In the genomic region with DNA sequence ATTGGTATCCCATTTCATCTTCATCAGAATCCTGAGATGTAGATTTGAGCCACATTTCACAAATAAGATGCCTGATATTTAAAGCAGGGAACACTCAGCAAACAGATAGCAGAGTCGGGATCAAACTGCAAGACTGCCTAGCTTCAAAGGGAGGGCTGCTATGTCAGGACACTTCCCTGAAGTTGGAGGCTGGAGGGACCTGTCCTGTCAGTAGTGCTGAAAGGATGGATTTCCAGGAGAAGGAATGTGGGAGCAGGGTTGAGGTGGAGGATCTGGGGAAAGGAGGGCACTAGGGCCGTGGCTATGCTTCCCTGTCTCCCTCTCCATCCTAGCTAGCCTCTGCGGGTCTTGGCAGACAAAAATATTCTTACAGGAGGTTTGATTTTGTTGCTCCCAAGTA, we compare ENCODE assay signal across 13 cellular contexts. TPM values are rescaled to one million over a fixed set of nuclear protein-coding genes. Genes with fewer than 3 reads are reported as not detected.
A peak's percentile ranks its signal among the peaks of the same experiment; 100 is the strongest.
DNase-seq lines count a peak whose midpoint lies in the region; ATAC-seq and TF ChIP-seq lines count a peak whose summit lies in the region.
"Had no signal": no experiment of that assay in that cellular context is flagged by ENCODE, and none has a peak within 500 bp of the region (broad histone marks: within the 10 kb centered on the region; RNA-seq: fewer than 3 reads in every experiment).

No MANE protein-coding gene starts in this region.

- CTCF ChIA-PET in activated naive CD4-positive, alpha-beta T cell treated with anti-CD3 and anti-CD28 coated beads, Interleukin-2, amount 10 ng/mL, durations not matched to agents 7 days and 5 days (lab: Charles Lee): interaction anchor here (1.0 to 1.8 kb wide), 2 partner anchors 8 to 54 kb away, joined by 6 read pairs; no protein-coding TSS in a partner anchor

- peaks cover 87% of the 10 kb centered on the region for H3K4me1 Mint-ChIP-seq in activated naive CD4-positive, alpha-beta T cell treated with anti-CD3 and anti-CD28 coated beads, Interleukin-2, amount 10 ng/mL, durations not matched to agents 7 days and 5 days
- peaks cover 35 to 64% (median 54%) of the 10 kb centered on the region in 4 donors for H3K4me1 Mint-ChIP-seq in naive thymus-derived CD8-positive, alpha-beta T cell

- ATAC-seq in naive thymus-derived CD8-positive, alpha-beta T cell: no peak
- no peak for ATAC-seq in upper lobe of right lung
- ATAC-seq in activated CD4-positive, CD25-positive, alpha-beta regulatory T cell treated with anti-CD3 and anti-CD28 coated beads, Interleukin-2, amount 50 U/mL, for 24 hours: no peak

- H3K4me3 Mint-ChIP-seq in activated naive CD4-positive, alpha-beta T cell treated with anti-CD3 and anti-CD28 coated beads, Interleukin-2, amount 10 ng/mL, durations not matched to agents 7 days and 5 days: no peak overlapping the region
- H3K4me3 Mint-ChIP-seq in naive thymus-derived CD8-positive, alpha-beta T cell: no peak overlapping the region

- no peaks in the 10 kb centered on the region for H3K27me3 Mint-ChIP-seq in activated naive CD4-positive, alpha-beta T cell treated with anti-CD3 and anti-CD28 coated beads, Interleukin-2, amount 10 ng/mL, durations not matched to agents 7 days and 5 days
- H3K27me3 Mint-ChIP-seq in naive thymus-derived CD8-positive, alpha-beta T cell: no peaks in the 10 kb centered on the region

- peaks cover 63% of the 10 kb centered on the region for H3K36me3 Mint-ChIP-seq in activated naive CD4-positive, alpha-beta T cell treated with anti-CD3 and anti-CD28 coated beads, Interleukin-2, amount 10 ng/mL, durations not matched to agents 7 days and 5 days
- peaks cover 0 to 6% (median 0%) of the 10 kb centered on the region in 3 donors for H3K36me3 Mint-ChIP-seq in naive thymus-derived CD8-positive, alpha-beta T cell

- peaks cover 97% of the 10 kb centered on the region for H3K4me1 ChIP-seq in upper lobe of right lung

- intact Hi-C loops in dorsolateral prefrontal cortex (cut with DNase I): loop anchor here (2.0 kb wide), 2 partner anchors 43 to 53 kb away; a partner anchor contains a TSS
- intact Hi-C loops in upper lobe of right lung (cut with DNase I): no loop called here

- POLR2A ChIA-PET in naive thymus-derived CD8-positive, alpha-beta T cell (lab: Charles Lee): interaction anchor here (0.7 to 0.9 kb wide), 2 partner anchors 50 to 53 kb away, joined by 3 to 5 read pairs; a partner anchor contains a TSS

- H3K9me3 ChIP-seq in upper lobe of right lung: no peaks in the 10 kb centered on the region
- H3K9me3 ChIP-seq: BE2C had no signal

- H3K27ac ChIP-seq in dorsolateral prefrontal cortex (peak overlapping the region; percentile 95 to 100 (median 99)), upper lobe of right lung (peak overlapping the region; percentile 85)
- H3K27ac ChIP-seq: GM23248, HL-60 had no signal

- H3K36me3 ChIP-seq in upper lobe of right lung: peaks cover 15% of the 10 kb centered on the region
- H3K36me3 ChIP-seq: BE2C had no signal

- no peak for DNase-seq in activated naive CD4-positive, alpha-beta T cell treated with anti-CD3 and anti-CD28 coated beads, Interleukin-2, amount 10 ng/mL, durations not matched to agents 7 days and 5 days
- no peak for DNase-seq in activated naive CD4-positive, alpha-beta T cell (lab: John Stamatoyannopoulos, UW)
- no peak for DNase-seq in dorsolateral prefrontal cortex
- DNase-seq in naive thymus-derived CD8-positive, alpha-beta T cell: no peak
- DNase-seq in upper lobe of right lung: no peak
- DNase-seq in SK-N-DZ (ENCODE audit: low spot score): no peak
- DNase-seq in activated CD4-positive, CD25-positive, alpha-beta regulatory T cell (lab: John Stamatoyannopoulos, UW): no peak
- DNase-seq: BE2C, GM23248, NCI-H1694 treated with DMSO at 0.1 percent for 48 hours had no signal

- no peaks in the 10 kb centered on the region for H3K9me3 Mint-ChIP-seq in activated naive CD4-positive, alpha-beta T cell treated with anti-CD3 and anti-CD28 coated beads, Interleukin-2, amount 10 ng/mL, durations not matched to agents 7 days and 5 days
- H3K9me3 Mint-ChIP-seq in naive thymus-derived CD8-positive, alpha-beta T cell: no peaks in the 10 kb centered on the region

- peak overlapping the region; percentile 56 for H3K27ac Mint-ChIP-seq in activated naive CD4-positive, alpha-beta T cell treated with anti-CD3 and anti-CD28 coated beads, Interleukin-2, amount 10 ng/mL, durations not matched to agents 7 days and 5 days
- H3K27ac Mint-ChIP-seq in naive thymus-derived CD8-positive, alpha-beta T cell: peak overlapping the region; percentile 30 to 89 (median 73)

- H3K27me3 ChIP-seq in dorsolateral prefrontal cortex (no peaks in the 10 kb centered on the region), upper lobe of right lung (no peaks in the 10 kb centered on the region)
- H3K27me3 ChIP-seq: BE2C had no signal

- H3K4me3 ChIP-seq in dorsolateral prefrontal cortex (peak overlapping the region in 37 of 59 donors; percentile 1 to 48 (median 23)), upper lobe of right lung (no peak overlapping the region)
- H3K4me3 ChIP-seq: GM23248 had no signal

- TF ChIP-seq CTCF in dorsolateral prefrontal cortex (IDR thresholded peaks at IDR 0.05 in 54 of 56, conservative IDR thresholded peaks at IDR 0.05 in 2 of 56; ENCODE audit: low read depth in 1 of 56, partially characterized antibody in 56 of 56) (no peak), upper lobe of right lung (IDR thresholded peaks at IDR 0.05) (no peak)

RNA-seq across cellular contexts. Expression of a gene that starts 32.2 kb away (rescaled TPM):
- total RNA-seq in dorsolateral prefrontal cortex (1 to 10 TPM in 73 of 120 experiments, under 1 TPM in 16, not detected in 31; 0.66 to 5.5 (median 1.8) TPM), upper lobe of right lung (19.1 TPM)
- not detected for total RNA-seq in naive thymus-derived CD8-positive, alpha-beta T cell
- polyA plus RNA-seq in naive thymus-derived CD8-positive, alpha-beta T cell: not detected
- 6.6 and 10.3 TPM in 2 replicates for polyA plus RNA-seq in SK-N-DZ (2014; cell fraction: cytosol; rRNA removed)
- 1.2 and 1.3 TPM in 2 replicates for polyA plus RNA-seq in SK-N-DZ (2014; cell fraction: nucleus; rRNA removed)
- total RNA-seq: GM23248, myocyte had no signal
- polyA plus RNA-seq: GM23248 had no signal

RNA-seq across cellular contexts. Expression of a gene that starts 52.8 kb away (rescaled TPM):
- total RNA-seq in dorsolateral prefrontal cortex (100 to 1,000 TPM in 77 of 120 experiments, 10 to 100 TPM in 43; 79.5 to 144 (median 103) TPM), upper lobe of right lung (174 TPM)
- total RNA-seq in naive thymus-derived CD8-positive, alpha-beta T cell: 10 to 100 TPM; 14.8 to 17.7 TPM
- polyA plus RNA-seq in naive thymus-derived CD8-positive, alpha-beta T cell: 10 to 100 TPM in 1 of 3 donors, 1 to 10 TPM in 2; 8.0 to 15.4 (median 8.2) TPM
- polyA plus RNA-seq in SK-N-DZ (2014; cell fraction: cytosol; rRNA removed): 78.5 and 86.3 TPM in 2 replicates
- polyA plus RNA-seq in SK-N-DZ (2014; cell fraction: nucleus; rRNA removed): 30.3 and 34.7 TPM in 2 replicates
